Comparison of ENCODE assay signal across 23 cellular contexts in the genomic region with DNA sequence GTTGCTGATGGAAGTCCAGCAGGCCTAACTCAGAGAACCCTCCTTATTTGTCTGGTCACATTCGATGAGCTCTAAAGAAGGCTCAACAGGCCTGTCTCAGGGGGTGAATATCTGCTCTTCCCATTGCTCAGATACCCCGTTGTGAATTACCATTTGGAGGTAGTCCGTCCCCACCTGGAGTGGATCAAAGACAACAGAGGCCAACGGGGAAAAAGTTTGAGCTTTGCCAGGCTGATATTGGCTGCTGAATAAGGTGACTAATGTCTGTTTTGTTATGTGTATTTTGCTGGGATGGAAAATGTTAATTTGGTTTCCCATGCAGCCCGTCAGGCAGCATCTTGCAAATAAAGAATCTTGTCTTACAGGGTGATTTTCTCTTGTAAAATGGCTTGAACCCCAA.
A peak's percentile ranks its signal among the peaks of the same experiment; 100 is the strongest.
DNase-seq lines count a peak whose midpoint lies in the region; ATAC-seq lines count a peak whose summit lies in the region.
"Had no signal": no experiment of that assay in that cellular context is flagged by ENCODE, and none has a peak within 500 bp of the region (broad histone marks: within the 10 kb centered on the region; RNA-seq: fewer than 3 reads in every experiment).

No MANE protein-coding gene starts in this region.

- no CpG with 5 or more reads among the region's 5 CpGs for WGBS in mesendoderm (ENCODE audit: extremely low coverage, insufficient coverage, low lambda C conversion rate)

- peaks cover 29% of the 10 kb centered on the region for H3K9me3 ChIP-seq in NT2/D1 (ENCODE audit: insufficient read depth, low read length)
- H3K9me3 ChIP-seq: SJSA1 had no signal

- no peaks in the 10 kb centered on the region for H3K79me1 ChIP-seq in mesendoderm (ENCODE audit: low read length)

- no peak overlapping the region for H3K56ac ChIP-seq in mesendoderm (ENCODE audit: low read length)

- H4K5ac ChIP-seq in mesendoderm (ENCODE audit: low read length) = no peak overlapping the region

- no peak overlapping the region for H4K8ac ChIP-seq in mesendoderm (ENCODE audit: low read depth, low read length)

- H3K27ac ChIP-seq in mesendoderm (ENCODE audit: low read depth, low read length) = peak overlapping the region; percentile 58
- H3K27ac ChIP-seq: C4-2B, HL-60, KMS-11, SJSA1 had no signal

- H3K4ac ChIP-seq in mesendoderm (ENCODE audit: low read depth, low read length) = no peak overlapping the region

- no peak overlapping the region for H2BK5ac ChIP-seq in mesendoderm (ENCODE audit: low read length)

- no peaks in the 10 kb centered on the region for H3K79me2 ChIP-seq in mesendoderm (ENCODE audit: control insufficient read depth, insufficient read depth, low read length)

- H3K27me3 ChIP-seq in H7 (ENCODE audit: control insufficient read depth, insufficient read depth, low read length) (no peaks in the 10 kb centered on the region), NT2/D1 (ENCODE audit: insufficient read depth, insufficient read length) (no peaks in the 10 kb centered on the region), mesendoderm (ENCODE audit: insufficient read depth, low read length, poor library complexity) (no peaks in the 10 kb centered on the region)
- H3K27me3 ChIP-seq: SJSA1 had no signal

- H2BK15ac ChIP-seq in mesendoderm (replicated peaks; ENCODE audit: low read depth) = no peak overlapping the region

- H3K4me3 ChIP-seq in H7 (ENCODE audit: insufficient read depth, low read depth, low read length) = peak overlapping the region; percentile 19; the same call in 1 of the 2 replicates
- H3K4me3 ChIP-seq in NT2/D1 (ENCODE audit: insufficient read length, low read depth) = peak overlapping the region; percentile 25
- no peak overlapping the region for H3K4me3 ChIP-seq in mesendoderm (ENCODE audit: low read length)
- H3K4me3 ChIP-seq: SJSA1 had no signal

- no peaks in the 10 kb centered on the region for H3K36me3 ChIP-seq in H7 (replicated peaks; ENCODE audit: control insufficient read depth, insufficient read depth, low read length)
- no peaks in the 10 kb centered on the region for H3K36me3 ChIP-seq in NT2/D1 (ENCODE audit: insufficient read depth, insufficient read length, low read length)
- no peaks in the 10 kb centered on the region for H3K36me3 ChIP-seq in mesendoderm (ENCODE audit: control insufficient read depth, insufficient read depth, low read length)
- H3K36me3 ChIP-seq: SJSA1 had no signal

- no peak for ATAC-seq in GM19397 (IDR thresholded peaks at IDR 0.05; ENCODE audit: unreplicated experiment)

- peaks cover 7% of the 10 kb centered on the region for H3K4me1 ChIP-seq in NT2/D1 (ENCODE audit: insufficient read depth, insufficient read length)
- H3K4me1 ChIP-seq in mesendoderm (ENCODE audit: control insufficient read depth, low read depth, low read length) = peaks cover 5% of the 10 kb centered on the region

- H3K23ac ChIP-seq in mesendoderm (ENCODE audit: low read length) = no peak overlapping the region

- H3K4me2 ChIP-seq in mesendoderm (ENCODE audit: low read length) = no peak overlapping the region
- H3K4me2 ChIP-seq: KMS-11 had no signal

- peak overlapping the region; percentile 61 for H3K18ac ChIP-seq in mesendoderm (ENCODE audit: low read length)

- no peak overlapping the region for H2AK5ac ChIP-seq in mesendoderm (ENCODE audit: low read length)

- DNase-seq in H7 (no peak), NT2/D1 (ENCODE audit: low read depth, low spot score) (peak; percentile 81), iPS DF 4.7 (ENCODE audit: extremely low read depth, low spot score) (peak; percentile 41), mesendoderm (peak; percentile 40), mesenteric fat pad (ENCODE audit: low spot score) (no peak)
- DNase-seq in activated T-cell treated with anti-CD3 and anti-CD28 coated beads, Interleukin-2, amount 50 U/mL, for 48 hours = no peak
- DNase-seq: Calu3; CD8-positive, alpha-beta memory T cell; DMS153; HCEC 1CT; IMR-90; NCI-H1105 treated with DMSO at 0.1 percent for 48 hours; NCI-H2081; NCI-H2171; NCI-H345; NCI-H524; NCI-H774; NK-92 treated with Interleukin-12 subunit alpha and Interleukin-12 subunit beta, amount 100 ng/mL, for 24 hours had no signal

- H3K9ac ChIP-seq in NT2/D1 (ENCODE audit: insufficient read length, low read depth) = peak overlapping the region; percentile 46
- H3K9ac ChIP-seq in mesendoderm (ENCODE audit: low read length) = no peak overlapping the region
- H3K9ac ChIP-seq: KMS-11 had no signal

- H2BK120ac ChIP-seq in mesendoderm (ENCODE audit: low read depth, low read length) = no peak overlapping the region

Comparison
In these comparisons a context has a peak if more than half of its experiments do, and no peak if none do; other contexts are left out.
1. DNase-seq: peak in NT2/D1 (single experiment), iPS DF 4.7 (single experiment) and mesendoderm (single experiment); none in H7 (single experiment), mesenteric fat pad (single experiment) and activated T-cell treated with anti-CD3 and anti-CD28 coated beads, Interleukin-2, amount 50 U/mL, for 48 hours (0 of 2).